ENCODE assay signal across 25 cellular contexts in genomic region chrX:39725114-39725513, GRCh38.
"Had no signal": no experiment of that assay in that cellular context is flagged by ENCODE, and none has a peak within 500 bp of the region (broad histone marks: within the 10 kb centered on the region; RNA-seq: fewer than 3 reads in every experiment).

No MANE protein-coding gene starts in this region.

- H3K27me3 Mint-ChIP-seq: stimulated activated naive CD8-positive, alpha-beta T cell treated with anti-CD3 and anti-CD28 coated beads, Interleukin-15, Interleukin-2, amounts not matched to agents 100 ng/mL and 50 ng/mL, for 24 hours had no signal

- FAIRE-seq: keratinocyte had no signal

- H3K36me3 Mint-ChIP-seq: naive B cell; stimulated activated memory B cell treated with anti-CD40 and anti-IgM and Interleukin-4, amounts not matched to agents 10 μg/mL and 1 μg/mL and 100 μg/mL, for 72 hours had no signal

- H3K36me3 ChIP-seq: esophagus muscularis mucosa, gastrocnemius medialis, heart right ventricle, left ventricle myocardium inferior, right lobe of liver, spleen, tibial artery, upper lobe of left lung, uterus had no signal

- H3K4me3 ChIP-seq: esophagus muscularis mucosa, gastrocnemius medialis, heart right ventricle, left ventricle myocardium inferior, lung, psoas muscle, right lobe of liver, spleen, tibial artery, upper lobe of left lung, uterus had no signal

- H3K27me3 ChIP-seq: esophagus muscularis mucosa, tibial artery, upper lobe of left lung, uterus had no signal

- H3K27ac ChIP-seq: epithelial cell of prostate, esophagus muscularis mucosa, gastrocnemius medialis, heart right ventricle, left ventricle myocardium inferior, parathyroid adenoma, psoas muscle, right lobe of liver, spleen, tibial artery, upper lobe of left lung had no signal

- ATAC-seq: gastrocnemius medialis; heart right ventricle; psoas muscle; stimulated activated memory B cell treated with anti-CD40 and anti-IgM and Interleukin-4, amounts not matched to agents 10 μg/mL and 1 μg/mL and 100 μg/mL, for 72 hours had no signal

- H3K9me3 Mint-ChIP-seq: effector memory CD8-positive, alpha-beta T cell; stimulated activated memory B cell treated with anti-CD40 and anti-IgM and Interleukin-4, amounts not matched to agents 10 μg/mL and 1 μg/mL and 100 μg/mL, for 72 hours; stimulated activated naive CD8-positive, alpha-beta T cell treated with anti-CD3 and anti-CD28 coated beads, Interleukin-15, Interleukin-2, amounts not matched to agents 100 ng/mL and 50 ng/mL, for 24 hours had no signal

- H3K4me1 ChIP-seq: gastrocnemius medialis, parathyroid adenoma, psoas muscle, right lobe of liver, upper lobe of left lung, uterus had no signal

- H3K27ac Mint-ChIP-seq: effector memory CD8-positive, alpha-beta T cell; nephron progenitor cell; stimulated activated memory B cell treated with anti-CD40 and anti-IgM and Interleukin-4, amounts not matched to agents 10 μg/mL and 1 μg/mL and 100 μg/mL, for 72 hours had no signal

- H3K4me3 Mint-ChIP-seq: effector memory CD8-positive, alpha-beta T cell; naive B cell; nephron progenitor cell; stimulated activated memory B cell treated with anti-CD40 and anti-IgM and Interleukin-4, amounts not matched to agents 10 μg/mL and 1 μg/mL and 100 μg/mL, for 72 hours; stimulated activated naive CD8-positive, alpha-beta T cell treated with anti-CD3 and anti-CD28 coated beads, Interleukin-15, Interleukin-2, amounts not matched to agents 100 ng/mL and 50 ng/mL, for 24 hours had no signal

- H3K4me1 Mint-ChIP-seq: naive B cell; stimulated activated memory B cell treated with anti-CD40 and anti-IgM and Interleukin-4, amounts not matched to agents 10 μg/mL and 1 μg/mL and 100 μg/mL, for 72 hours had no signal

- DNase-seq: effector memory CD8-positive, alpha-beta T cell; gastrocnemius medialis; heart right ventricle; left ventricle myocardium inferior; mesenchymal stem cell; midbrain; naive B cell; nephron progenitor cell; psoas muscle; retina; right lobe of liver; spleen; stimulated activated CD4-positive, alpha-beta T cell treated with anti-CD3 and anti-CD28 coated beads, Interleukin-15, amount 100 ng/mL, for 24 hours; stimulated activated CD4-positive, alpha-beta T cell treated with anti-CD3 and anti-CD28 coated beads, Interleukin-1b, Interleukin-23, amount 100 ng/mL, for 48 hours; stimulated activated CD4-positive, alpha-beta T cell treated with anti-CD3 and anti-CD28 coated beads, Interleukin-4, amount 100 ng/mL, for 24 hours; tibial artery; upper lobe of left lung; uterus had no signal

- H3K9me3 ChIP-seq: gastrocnemius medialis, left ventricle myocardium inferior, psoas muscle, right lobe of liver, uterus had no signal
